ENCODE assay signal across 8 cellular contexts in the genomic region with DNA sequence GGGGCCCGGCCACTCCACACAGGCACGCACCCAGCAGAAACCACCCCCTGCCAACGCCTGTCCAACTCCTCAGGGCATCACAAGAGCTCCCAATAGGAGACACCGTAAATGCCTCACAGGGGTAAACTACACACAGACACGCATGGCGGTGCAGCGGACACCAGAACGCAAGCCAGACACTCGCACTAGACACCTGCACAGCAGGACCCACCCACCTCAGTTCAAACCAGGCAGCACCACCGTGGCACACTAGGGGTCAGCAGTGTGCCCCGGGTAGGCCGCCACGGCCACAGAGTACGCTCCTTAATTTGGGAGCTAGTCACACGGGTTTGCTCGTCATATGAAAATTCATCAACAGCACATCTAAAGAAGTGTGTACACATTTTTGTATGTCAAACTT. TPM values are rescaled to one million over a fixed set of nuclear protein-coding genes. Genes with fewer than 3 reads are reported as not detected.
DNase-seq lines count a peak whose midpoint lies in the region; ATAC-seq and TF ChIP-seq lines count a peak whose summit lies in the region.

No MANE protein-coding gene starts in this region.

- no peak overlapping the region for H2AFZ ChIP-seq in OCI-LY3 (ENCODE audit: low read depth, low read length)

- H3K9ac ChIP-seq in OCI-LY3 (ENCODE audit: low read length): no peak overlapping the region

- H3K27ac ChIP-seq in OCI-LY3 (ENCODE audit: low read length): no peak overlapping the region
- H3K27ac ChIP-seq in ovary: peak overlapping the region in 1 of 2 donors; percentile 20
- H3K27ac ChIP-seq in upper lobe of left lung: peak overlapping the region in 1 of 4 donors; percentile 19

- no peak overlapping the region for H3K4me3 ChIP-seq in OCI-LY3 (ENCODE audit: low read length)
- H3K4me3 ChIP-seq in fibroblast of the aortic adventitia (ENCODE audit: low read depth, low read length): no peak overlapping the region
- no peak overlapping the region for H3K4me3 ChIP-seq in ovary
- H3K4me3 ChIP-seq in upper lobe of left lung: no peak overlapping the region

- TF ChIP-seq CTCF in GM20000 (IDR thresholded peaks at IDR 0.05; ENCODE audit: extremely low read depth, missing control alignments) (peak; percentile 53), OCI-LY3 (IDR thresholded peaks at IDR 0.05; ENCODE audit: low read depth, low read length) (peak; percentile 61), fibroblast of the aortic adventitia (IDR thresholded peaks at IDR 0.05; ENCODE audit: insufficient read depth, low read length) (peak; percentile 84), ovary (IDR thresholded peaks at IDR 0.05) (peak in 2 of 3 donors; percentile 14 to 15), upper lobe of left lung (IDR thresholded peaks at IDR 0.05) (peak; percentile 69 to 87 (median 80))

- peaks cover 17% of the 10 kb centered on the region; the same call in 1 of the 2 replicates for H4K20me1 ChIP-seq in OCI-LY3 (ENCODE audit: insufficient read depth, low read length)

- H3K79me2 ChIP-seq in OCI-LY3 (ENCODE audit: low read length): peaks cover 69% of the 10 kb centered on the region

- TF ChIP-seq EP300 in ovary (IDR thresholded peaks at IDR 0.05): no peak
- TF ChIP-seq EP300 in upper lobe of left lung (IDR thresholded peaks at IDR 0.05): no peak

- H3K4me2 ChIP-seq in OCI-LY3 (ENCODE audit: low read length): no peak overlapping the region

- TF ChIP-seq POLR2A in ovary (IDR thresholded peaks at IDR 0.05): no peak
- no peak for TF ChIP-seq POLR2A in upper lobe of left lung (IDR thresholded peaks at IDR 0.05)

- H3K4me1 ChIP-seq in OCI-LY3 (ENCODE audit: low read length): peaks cover 9% of the 10 kb centered on the region; the same call in 1 of the 2 replicates
- peaks cover 4% of the 10 kb centered on the region for H3K4me1 ChIP-seq in ovary (ENCODE audit: insufficient read depth)
- H3K4me1 ChIP-seq in upper lobe of left lung: peaks cover 52 to 66% (median 55%) of the 10 kb centered on the region in 4 donors

- H3K36me3 ChIP-seq in OCI-LY3 (replicated peaks; ENCODE audit: low read depth, low read length): peaks cover 22% of the 10 kb centered on the region
- no peaks in the 10 kb centered on the region for H3K36me3 ChIP-seq in ovary
- peaks cover 0 to 26% (median 14%) of the 10 kb centered on the region in 4 donors for H3K36me3 ChIP-seq in upper lobe of left lung

- intact Hi-C loops in ovary (cut with DNase I): loop anchor here in 1 of 4 donors (5.0 to 10.0 kb wide), 2 partner anchors 103 to 191 kb away; a partner anchor contains a TSS

- peak; percentile 57 for DNase-seq in Ammon's horn (ENCODE audit: low spot score)
- peak; percentile 82 for DNase-seq in GM20000 (ENCODE audit: low spot score)
- peak; percentile 87 to 89 for DNase-seq in activated T-cell treated with anti-CD3 and anti-CD28 coated beads, Interleukin-2, amount 50 U/mL, for 48 hours
- peak; percentile 61 for DNase-seq in fibroblast of the aortic adventitia (ENCODE audit: low read depth)
- DNase-seq in ovary: peak in 3 of 5 donors; percentile 56 to 74 (median 62)
- peak; percentile 86 to 88 for DNase-seq in upper lobe of left lung

- H3K27me3 ChIP-seq in OCI-LY3 (ENCODE audit: low read depth, low read length) (no peaks in the 10 kb centered on the region), ovary (no peaks in the 10 kb centered on the region), upper lobe of left lung (no peaks in the 10 kb centered on the region)

- 66 to 70% (median 67%) methylated on average over 16 of the region's 16 CpGs for WGBS in ovary, 3 donors
- 3 to 36% methylated on average over 7 to 16 of the region's 16 CpGs for WGBS in upper lobe of left lung, 2 donors

- H3K9me3 ChIP-seq in OCI-LY3 (ENCODE audit: insufficient read depth, low read length) (no peaks in the 10 kb centered on the region), ovary (no peaks in the 10 kb centered on the region), upper lobe of left lung (no peaks in the 10 kb centered on the region)

- ATAC-seq in upper lobe of left lung (ENCODE audit: low FRiP score in 2 of 2): peak; percentile 65 to 75
- no peak for ATAC-seq in HG03025 (IDR thresholded peaks at IDR 0.05; ENCODE audit: low FRiP score, unreplicated experiment)

RNA-seq across cellular contexts. Expression of a gene that starts 3.4 kb away (rescaled TPM):
- 49.5 and 90.5 TPM in 2 replicates for total RNA-seq in fibroblast of the aortic adventitia (ENCODE audit: low replicate concordance)
- total RNA-seq in ovary: 10 to 100 TPM; 46.6 to 75.7 (median 68.8) TPM
- 10 to 100 TPM; 11.5 to 57.7 TPM for polyA plus RNA-seq in ovary
- 100 to 1,000 TPM in 4 of 6 donors, 10 to 100 TPM in 2; 90.6 to 208 (median 110) TPM for total RNA-seq in upper lobe of left lung

RNA-seq across cellular contexts. Expression of a gene that starts 52.5 kb away (rescaled TPM):
- total RNA-seq in fibroblast of the aortic adventitia (ENCODE audit: low replicate concordance) (27.4 and 66.6 TPM in 2 replicates), ovary (10 to 100 TPM; 26.6 to 66.3 (median 33.9) TPM), upper lobe of left lung (10 to 100 TPM; 19.6 to 38.1 (median 33.6) TPM)
- 10 to 100 TPM; 14.6 to 53.4 TPM for polyA plus RNA-seq in ovary

RNA-seq across cellular contexts. Expression of a gene that starts 52.8 kb away (rescaled TPM):
- 3.4 and 13.3 TPM in 2 replicates for total RNA-seq in fibroblast of the aortic adventitia (ENCODE audit: low replicate concordance)
- total RNA-seq in ovary: 10 to 100 TPM; 15.8 to 30.2 (median 25.3) TPM
- 10 to 100 TPM in 1 of 2 donors, 1 to 10 TPM in 1; 2.5 to 21.8 TPM for polyA plus RNA-seq in ovary
- total RNA-seq in upper lobe of left lung: 100 to 1,000 TPM in 2 of 6 donors, 10 to 100 TPM in 4; 33.1 to 141 (median 49.7) TPM

Comparison
In these comparisons a context has a peak if more than half of its experiments do, and no peak if none do; other contexts are left out.
1. CTCF ChIP-seq: peak in every context shown above with its lines; median percentile 84 in fibroblast of the aortic adventitia; 80 in upper lobe of left lung; 61 in OCI-LY3; 53 in GM20000; 14 in ovary.